24 cellular contexts compared by ENCODE assay signal in the genomic region with DNA sequence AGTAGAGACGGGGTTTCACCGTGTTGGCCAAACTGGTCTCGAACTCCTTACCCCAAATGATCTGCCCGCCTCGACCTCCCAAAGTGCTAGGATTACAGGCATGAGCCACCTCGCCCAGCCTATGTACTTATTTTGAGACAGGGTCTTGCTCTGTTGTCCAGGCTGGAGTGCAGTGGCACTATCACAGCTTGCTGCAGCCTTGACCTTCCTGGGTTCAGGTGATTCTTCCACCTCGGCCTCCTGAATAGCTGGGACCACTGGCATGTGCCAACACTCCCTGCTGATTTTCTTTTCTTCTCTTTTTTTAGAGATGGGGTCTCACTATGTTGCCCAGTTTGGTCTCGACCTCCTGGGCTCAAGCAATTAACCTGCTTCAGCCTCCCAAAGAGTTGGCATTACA. TPM values are rescaled to one million over a fixed set of nuclear protein-coding genes. Genes with fewer than 3 reads are reported as not detected.
"Had no signal": no experiment of that assay in that cellular context is flagged by ENCODE, and none has a peak within 500 bp of the region (broad histone marks: within the 10 kb centered on the region; RNA-seq: fewer than 3 reads in every experiment).

No MANE protein-coding gene starts in this region.

- FAIRE-seq: HTR-8/SVneo, RCC 7860 had no signal

- H3K4me1 ChIP-seq: SJSA1 had no signal

- H3K4me3 ChIP-seq: MG63, SJSA1, SK-N-MC had no signal

- H3K27me3 ChIP-seq: MG63, SJSA1 had no signal

- H3K36me3 ChIP-seq: MG63, SJSA1 had no signal

- DNase-seq: Karpas-422, KG1, MG63, NCI-H1092, NCI-H1105 treated with DMSO at 0.1 percent for 48 hours, NCI-H1417 treated with DMSO at 0.1 percent for 48 hours, NCI-H187, NCI-H2029, NCI-H2081 treated with DMSO at 0.1 percent for 48 hours, NCI-H2171, NCI-H226, NCI-H446, NCI-H510A, NCI-H524 treated with DMSO at 0.1 percent for 48 hours, NCI-H69, NCI-H774, Right ventricle myocardium superior, RPMI8226, SIG-M5 had no signal

- H3K27ac ChIP-seq: HL-60, SJSA1, SK-N-MC had no signal

- H3K9me3 ChIP-seq: MG63, SJSA1 had no signal

RNA-seq across cellular contexts. Expression of a gene that starts 14.0 kb away (rescaled TPM):
- total RNA-seq: Right ventricle myocardium superior, SJSA1 had no signal
